ENCODE assay signal across 19 cellular contexts in the genomic region with DNA sequence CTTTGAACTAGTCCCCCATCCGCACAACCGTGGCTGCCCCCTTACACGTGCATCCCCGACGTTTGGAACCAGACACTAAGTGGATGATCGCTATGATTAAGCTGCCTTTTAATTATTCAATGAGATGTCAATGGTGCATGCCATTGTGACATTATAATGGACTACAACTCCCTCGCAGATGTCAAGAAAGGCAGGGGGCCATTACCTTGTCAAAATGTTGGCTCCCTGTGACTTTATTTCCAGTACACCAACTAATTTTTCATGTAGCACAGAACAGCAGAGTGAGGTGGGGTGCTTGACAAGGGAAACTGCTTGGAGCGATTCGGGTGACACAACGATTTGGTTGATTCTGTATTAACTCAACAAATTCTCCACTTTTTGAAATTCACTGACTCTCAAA. TPM values are rescaled to one million over a fixed set of nuclear protein-coding genes. Genes with fewer than 3 reads are reported as not detected.
DNase-seq lines count a peak whose midpoint lies in the region; ATAC-seq, FAIRE-seq and TF ChIP-seq lines count a peak whose summit lies in the region.
"Had no signal": no experiment of that assay in that cellular context is flagged by ENCODE, and none has a peak within 500 bp of the region (broad histone marks: within the 10 kb centered on the region; RNA-seq: fewer than 3 reads in every experiment).

No MANE protein-coding gene starts in this region.

- 83% methylated on average over 10 of the region's 10 CpGs for WGBS in A549 (ENCODE audit: missing lambda C conversion rate)

- in situ Hi-C loops in G401 (cut with HindIII; ENCODE audit: low sequenced_read_pairs), result no loop called here
- in situ Hi-C loops in Panc1 (cut with HindIII; ENCODE audit: low pct_unique_long_range_greater_than_20kb, low sequenced_read_pairs), result no loop called here

- no peaks in the 10 kb centered on the region for H3K9me3 ChIP-seq in A549
- no peaks in the 10 kb centered on the region for H3K9me3 ChIP-seq in Panc1 (ENCODE audit: control insufficient read depth, insufficient read depth, low read depth, low read length)

- H3K4me1 Mint-ChIP-seq in mesothelial cell of epicardium, result peaks cover 32% of the 10 kb centered on the region
- no peaks in the 10 kb centered on the region for H3K4me1 Mint-ChIP-seq in activated CD4-positive, alpha-beta memory T cell treated with anti-CD3 and anti-CD28 coated beads for 36 hours (ENCODE audit: low read depth)
- H3K4me1 Mint-ChIP-seq: CD14-positive monocyte had no signal

- H3K27me3 ChIP-seq in Panc1 (ENCODE audit: control insufficient read depth, insufficient read depth, low read length), result no peaks in the 10 kb centered on the region

- H3K4me2 ChIP-seq in A549, result peak overlapping the region; percentile 68
- H3K4me2 ChIP-seq: GM23338 had no signal

- TF ChIP-seq EP300 in A549 (IDR thresholded peaks at IDR 0.05), result no peak

- no peaks in the 10 kb centered on the region for H3K36me3 Mint-ChIP-seq in mesothelial cell of epicardium
- H3K36me3 Mint-ChIP-seq in activated CD4-positive, alpha-beta memory T cell treated with anti-CD3 and anti-CD28 coated beads for 36 hours, result no peaks in the 10 kb centered on the region
- H3K36me3 Mint-ChIP-seq: CD14-positive monocyte; CD8-positive, alpha-beta T cell had no signal

- H3K27ac ChIP-seq in A549 (peak overlapping the region; percentile 26 to 63; a peak in 4 of 6 replicates), Panc1 (ENCODE audit: low read length) (peak overlapping the region; percentile 53)

- CTCF ChIA-PET in A549 (lab: Yijun Ruan, JAX) (interaction anchor here (1.8 to 3.5 kb wide), 2 partner anchors 24 to 268 kb away, joined by 4 to 20 read pairs; no protein-coding TSS in a partner anchor), Panc1 (lab: Charles Lee) (no interaction called here)
- CTCF ChIA-PET in activated CD4-positive, alpha-beta memory T cell treated with anti-CD3 and anti-CD28 coated beads for 36 hours (lab: Charles Lee), result no interaction called here

- H3K9me3 Mint-ChIP-seq in mesothelial cell of epicardium, result no peaks in the 10 kb centered on the region
- no peaks in the 10 kb centered on the region for H3K9me3 Mint-ChIP-seq in activated CD4-positive, alpha-beta memory T cell treated with anti-CD3 and anti-CD28 coated beads for 36 hours
- H3K9me3 Mint-ChIP-seq: CD8-positive, alpha-beta T cell; GM23338 had no signal

- FAIRE-seq in A549 (lab: Jason Lieb, UNC), result no peak
- FAIRE-seq: D721Med had no signal

- intact Hi-C loops in Panc1 (cut with micrococcal nuclease; ENCODE audit: unreplicated experiment), result no loop called here
- intact Hi-C loops in activated CD4-positive, alpha-beta memory T cell treated with anti-CD3 and anti-CD28 coated beads for 36 hours (cut with micrococcal nuclease), result no loop called here

- H3K36me3 ChIP-seq in Panc1 (ENCODE audit: control insufficient read depth, insufficient read depth, low read length), result no peaks in the 10 kb centered on the region

- DNase-seq in A549 (ENCODE audit: low read depth in 1 of 2, low spot score in 1 of 2) (no peak), G401 (ENCODE audit: low spot score) (peak; percentile 13), Panc1 (ENCODE audit: low read depth, low spot score) (no peak), mesothelial cell of epicardium (ENCODE audit: low spot score in 2 of 2, unreplicated experiment in 2 of 2) (no peak), NCI-H774 (lab: John Stamatoyannopoulos, UW) (no peak), NCI-H2171 (lab: John Stamatoyannopoulos, UW) (no peak), globus pallidus (ENCODE audit: low spot score) (no peak)
- no peak for DNase-seq in activated CD4-positive, alpha-beta memory T cell treated with anti-CD3 and anti-CD28 coated beads for 36 hours
- DNase-seq: CD8-positive, alpha-beta T cell; COR-L47; DMS153; DMS79 treated with DMSO at 0.1 percent for 48 hours; GDM1; H7 had no signal

- H3K4me3 ChIP-seq in A549 (no peak overlapping the region), Panc1 (ENCODE audit: low read depth in 2 of 2, low read length in 2 of 2) (no peak overlapping the region)
- H3K4me3 ChIP-seq: GM23338 had no signal

- TF ChIP-seq POLR2A in A549 (IDR thresholded peaks at IDR 0.05; ENCODE audit: low read length), result no peak

- H3K27ac Mint-ChIP-seq in mesothelial cell of epicardium, result peak overlapping the region; percentile 23
- no peak overlapping the region for H3K27ac Mint-ChIP-seq in activated CD4-positive, alpha-beta memory T cell treated with anti-CD3 and anti-CD28 coated beads for 36 hours
- H3K27ac Mint-ChIP-seq: CD14-positive monocyte; CD8-positive, alpha-beta T cell; GM23338 had no signal

- no peaks in the 10 kb centered on the region for H3K27me3 Mint-ChIP-seq in mesothelial cell of epicardium (ENCODE audit: low read depth)
- H3K27me3 Mint-ChIP-seq in activated CD4-positive, alpha-beta memory T cell treated with anti-CD3 and anti-CD28 coated beads for 36 hours, result no peaks in the 10 kb centered on the region

- TF ChIP-seq CTCF in A549 (IDR thresholded peaks at IDR 0.05) (no peak), Panc1 (IDR thresholded peaks at IDR 0.05) (no peak), mesothelial cell of epicardium (IDR thresholded peaks at IDR 0.05; ENCODE audit: unreplicated experiment) (no peak)

- BruUV-seq in Panc1 (replicated peaks; lab: Mats Ljungman, UMichigan), result no TSS peak

- TF ChIP-seq RAD21 in A549 (conservative IDR thresholded peaks at IDR 0.05 in 1 of 2, IDR thresholded peaks at IDR 0.05 in 1 of 2), result no peak

- H3K4me1 ChIP-seq in A549 (peaks cover 28% of the 10 kb centered on the region), Panc1 (ENCODE audit: control insufficient read depth, insufficient read depth, low read length) (peaks cover 8% of the 10 kb centered on the region; the same call in 1 of the 2 replicates)

- ATAC-seq in A549 (no peak), Panc1 (no peak)
- ATAC-seq: CD8-positive, alpha-beta T cell; GM23338 had no signal

- H3K4me3 Mint-ChIP-seq in mesothelial cell of epicardium, result no peak overlapping the region
- H3K4me3 Mint-ChIP-seq in activated CD4-positive, alpha-beta memory T cell treated with anti-CD3 and anti-CD28 coated beads for 36 hours, result no peak overlapping the region
- H3K4me3 Mint-ChIP-seq: CD14-positive monocyte; CD8-positive, alpha-beta T cell; GM23338 had no signal

- POLR2A ChIA-PET in A549 (lab: Yijun Ruan, JAX), result no interaction called here
- POLR2A ChIA-PET in Panc1 (lab: Charles Lee), result interaction anchor here (0.5 to 0.6 kb wide), 3 partner anchors 21 to 716 kb away, joined by 5 to 12 read pairs (median 7); no protein-coding TSS in a partner anchor
- POLR2A ChIA-PET in activated CD4-positive, alpha-beta memory T cell treated with anti-CD3 and anti-CD28 coated beads for 36 hours (lab: Charles Lee), result no interaction called here

TF ChIP-seq in A549, 52 proteins besides CTCF, POLR2A, EP300 and RAD21:
- TF ChIP-seq, protein P1, sequence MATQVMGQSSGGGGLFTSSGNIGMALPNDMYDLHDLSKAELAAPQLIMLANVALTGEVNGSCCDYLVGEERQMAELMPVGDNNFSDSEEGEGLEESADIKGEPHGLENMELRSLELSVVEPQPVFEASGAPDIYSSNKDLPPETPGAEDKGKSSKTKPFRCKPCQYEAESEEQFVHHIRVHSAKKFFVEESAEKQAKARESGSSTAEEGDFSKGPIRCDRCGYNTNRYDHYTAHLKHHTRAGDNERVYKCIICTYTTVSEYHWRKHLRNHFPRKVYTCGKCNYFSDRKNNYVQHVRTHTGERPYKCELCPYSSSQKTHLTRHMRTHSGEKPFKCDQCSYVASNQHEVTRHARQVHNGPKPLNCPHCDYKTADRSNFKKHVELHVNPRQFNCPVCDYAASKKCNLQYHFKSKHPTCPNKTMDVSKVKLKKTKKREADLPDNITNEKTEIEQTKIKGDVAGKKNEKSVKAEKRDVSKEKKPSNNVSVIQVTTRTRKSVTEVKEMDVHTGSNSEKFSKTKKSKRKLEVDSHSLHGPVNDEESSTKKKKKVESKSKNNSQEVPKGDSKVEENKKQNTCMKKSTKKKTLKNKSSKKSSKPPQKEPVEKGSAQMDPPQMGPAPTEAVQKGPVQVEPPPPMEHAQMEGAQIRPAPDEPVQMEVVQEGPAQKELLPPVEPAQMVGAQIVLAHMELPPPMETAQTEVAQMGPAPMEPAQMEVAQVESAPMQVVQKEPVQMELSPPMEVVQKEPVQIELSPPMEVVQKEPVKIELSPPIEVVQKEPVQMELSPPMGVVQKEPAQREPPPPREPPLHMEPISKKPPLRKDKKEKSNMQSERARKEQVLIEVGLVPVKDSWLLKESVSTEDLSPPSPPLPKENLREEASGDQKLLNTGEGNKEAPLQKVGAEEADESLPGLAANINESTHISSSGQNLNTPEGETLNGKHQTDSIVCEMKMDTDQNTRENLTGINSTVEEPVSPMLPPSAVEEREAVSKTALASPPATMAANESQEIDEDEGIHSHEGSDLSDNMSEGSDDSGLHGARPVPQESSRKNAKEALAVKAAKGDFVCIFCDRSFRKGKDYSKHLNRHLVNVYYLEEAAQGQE (IDR thresholded peaks at IDR 0.05), result no peak
TF ChIP-seq in A549: peak in this region for 0.

RNA-seq across cellular contexts. Expression of a gene that starts 26.5 kb away (rescaled TPM):
- polyA plus RNA-seq in A549 (2011; rRNA removed) (1.9 and 2.2 TPM in 2 replicates), A549 (2017; fragmentation: RNase III; extraction: RNeasy Plus Mini Kit Qiagen cat#74134 plus additional on column Dnase treatment) (1.5 to 1.9 TPM (median 1.6 TPM) in 3 replicates)
- polyA plus RNA-seq in A549 (2012; cell fraction: cytosol; rRNA removed), result 1.0 and 1.5 TPM in 2 replicates
- 1.3 and 1.7 TPM in 2 replicates for polyA plus RNA-seq in A549 (2012; cell fraction: nucleus; rRNA removed)
- 2.8 and 3.7 TPM in 2 replicates for polyA minus RNA-seq in A549 (2011; rRNA and poly(A)+ RNA removed)
- not detected in 2 replicates for total RNA-seq in G401 (2014; rRNA removed; shearing (Covaris generic))
- total RNA-seq in Panc1 (2021; ENCODE audit: unreplicated experiment) (4.1 TPM), mesothelial cell of epicardium (3.4 to 3.5 TPM (median 3.4 TPM) in 3 replicates)
- polyA plus RNA-seq in Panc1 (2012; ENCODE audit: insufficient read length), result 2.4 TPM
- total RNA-seq in activated CD4-positive, alpha-beta memory T cell treated with anti-CD3 and anti-CD28 coated beads for 36 hours, result not detected
- total RNA-seq: A172; CD8-positive, alpha-beta T cell; HT1080 had no signal
- polyA plus RNA-seq: CD14-positive monocyte had no signal
